Comparison of ENCODE assay signal across 8 cellular contexts in genomic region chr19:46945668-46946067, GRCh38.
DNase-seq lines count a peak whose midpoint lies in the region; TF ChIP-seq lines count a peak whose summit lies in the region.

No MANE protein-coding gene starts in this region.

- H2BK12ac ChIP-seq in mesenchymal stem cell (ENCODE audit: low read length in 2 of 2): peak overlapping the region in 1 of 2 experiments; percentile 93

- H2BK5ac ChIP-seq in mesenchymal stem cell (ENCODE audit: low read depth, low read length, poor library complexity, severe bottlenecking): no peak overlapping the region

- no peak overlapping the region for H3K27ac ChIP-seq in KMS-11
- peak overlapping the region; percentile 55 to 76 (median 68) for H3K27ac ChIP-seq in esophagus muscularis mucosa (replicated peaks in 1 of 4)
- H3K27ac ChIP-seq in mesenchymal stem cell (ENCODE audit: low read length, poor library complexity, severe bottlenecking): peak overlapping the region; percentile 55
- H3K27ac ChIP-seq in subcutaneous abdominal adipose tissue (ENCODE audit: low read depth, low read length): peak overlapping the region; percentile 91

- peaks cover 19% of the 10 kb centered on the region for H3K4me1 Mint-ChIP-seq in activated T-helper 2 cell treated with anti-CD3 and anti-CD28 coated beads, Interferon-gamma antibody, Interleukin-2, Interleukin-4, amounts not matched to agents 10 μg/mL and 5 μg/mL and 100 μg/mL, durations not matched to agents 14 hours and 24 hours and 36 hours (ENCODE audit: low read depth)

- peaks cover 15% of the 10 kb centered on the region; the same call in 1 of the 2 replicates for H3K79me2 ChIP-seq in KMS-11 (ENCODE audit: insufficient read depth, low read depth)

- H4K91ac ChIP-seq in mesenchymal stem cell (ENCODE audit: low read length): no peak overlapping the region

- TF ChIP-seq CTCF in KMS-11 (conservative IDR thresholded peaks at IDR 0.05; ENCODE audit: low read depth, low read length) (no peak), esophagus muscularis mucosa (IDR thresholded peaks at IDR 0.05) (no peak)

- intact Hi-C loops in esophagus muscularis mucosa (cut with DNase I): no loop called here
- intact Hi-C loops in activated T-helper 2 cell treated with anti-CD3 and anti-CD28 coated beads, Interferon-gamma antibody, Interleukin-2, Interleukin-4, amounts not matched to agents 10 μg/mL and 5 μg/mL and 100 μg/mL, durations not matched to agents 14 hours and 24 hours and 36 hours (cut with micrococcal nuclease): no loop called here

- H3K23ac ChIP-seq in mesenchymal stem cell (ENCODE audit: low read length in 2 of 2): no peak overlapping the region

- H3K4me3 ChIP-seq in KMS-11 (IDR thresholded peaks at IDR 0.05; ENCODE audit: insufficient read depth, low read depth, low read length): no peak overlapping the region
- H3K4me3 ChIP-seq in esophagus muscularis mucosa: peak overlapping the region in 2 of 4 donors; percentile 1
- H3K4me3 ChIP-seq in mesenchymal stem cell (ENCODE audit: insufficient read depth in 1 of 2, low read depth in 1 of 2, low read length in 2 of 2): peak overlapping the region in 1 of 2 experiments; percentile 57
- peak overlapping the region in 3 of 5 donors; percentile 18 to 48 (median 28) for H3K4me3 ChIP-seq in subcutaneous abdominal adipose tissue (ENCODE audit: low read depth in 1 of 5, low read length in 5 of 5)

- TF ChIP-seq POLR2A in esophagus muscularis mucosa (IDR thresholded peaks at IDR 0.05; ENCODE audit: low read depth): no peak

- no peak overlapping the region for H2AK5ac ChIP-seq in mesenchymal stem cell (ENCODE audit: low read length, severe bottlenecking)

- no peaks in the 10 kb centered on the region for H3K36me3 ChIP-seq in KMS-11 (ENCODE audit: insufficient read depth)
- no peaks in the 10 kb centered on the region for H3K36me3 ChIP-seq in esophagus muscularis mucosa
- H3K36me3 ChIP-seq in mesenchymal stem cell (ENCODE audit: control insufficient read depth in 1 of 2, insufficient read depth in 2 of 2, low read depth in 1 of 2, low read length in 2 of 2): peaks cover 7 to 11% of the 10 kb centered on the region in 2 experiments
- H3K36me3 ChIP-seq in subcutaneous abdominal adipose tissue (ENCODE audit: control insufficient read depth in 5 of 5, insufficient read depth in 5 of 5, low read length in 5 of 5): peaks cover 0 to 4% (median 0%) of the 10 kb centered on the region in 5 donors

- TF ChIP-seq EP300 in esophagus muscularis mucosa (IDR thresholded peaks at IDR 0.05): no peak

- H3K4me2 ChIP-seq in KMS-11: peak overlapping the region; percentile 30
- no peak overlapping the region for H3K4me2 ChIP-seq in mesenchymal stem cell (ENCODE audit: low read length, poor library complexity, severe bottlenecking)

- DNase-seq in esophagus muscularis mucosa (ENCODE audit: extremely low spot score) (no peak), mesenchymal stem cell (peak; percentile 37), NCI-H524 treated with DMSO at 0.1 percent for 48 hours (lab: John Stamatoyannopoulos, UW) (no peak), GF-D8 (lab: John Stamatoyannopoulos, UW) (no peak)
- no peak for DNase-seq in activated T-helper 2 cell treated with anti-CD3 and anti-CD28 coated beads, Interferon-gamma antibody, Interleukin-2, Interleukin-4, amounts not matched to agents 10 μg/mL and 5 μg/mL and 100 μg/mL, durations not matched to agents 14 hours and 24 hours and 36 hours (ENCODE audit: low spot score)
- DNase-seq in activated CD4-positive, alpha-beta T cell treated with anti-CD3 and anti-CD28 coated beads for 4 hours: no peak

- peaks cover 28% of the 10 kb centered on the region for H3K36me3 Mint-ChIP-seq in activated T-helper 2 cell treated with anti-CD3 and anti-CD28 coated beads, Interferon-gamma antibody, Interleukin-2, Interleukin-4, amounts not matched to agents 10 μg/mL and 5 μg/mL and 100 μg/mL, durations not matched to agents 14 hours and 24 hours and 36 hours (ENCODE audit: low read depth)

- peak overlapping the region in 1 of 2 experiments; percentile 1 for H3K4ac ChIP-seq in mesenchymal stem cell (ENCODE audit: low read depth in 1 of 2, low read length in 2 of 2)

- H3K27me3 ChIP-seq in KMS-11 (ENCODE audit: insufficient read depth, low read depth) (no peaks in the 10 kb centered on the region), esophagus muscularis mucosa (no peaks in the 10 kb centered on the region), mesenchymal stem cell (ENCODE audit: control insufficient read depth in 1 of 2, insufficient read depth in 1 of 2, low read length in 2 of 2) (no peaks in the 10 kb centered on the region), subcutaneous abdominal adipose tissue (ENCODE audit: control insufficient read depth in 5 of 5, insufficient read depth in 4 of 5, low read length in 5 of 5) (no peaks in the 10 kb centered on the region)

- no peaks in the 10 kb centered on the region for H3K9me3 Mint-ChIP-seq in activated T-helper 2 cell treated with anti-CD3 and anti-CD28 coated beads, Interferon-gamma antibody, Interleukin-2, Interleukin-4, amounts not matched to agents 10 μg/mL and 5 μg/mL and 100 μg/mL, durations not matched to agents 14 hours and 24 hours and 36 hours

- H2AFZ ChIP-seq in KMS-11 (ENCODE audit: low read depth): no peak overlapping the region
- no peak overlapping the region for H2AFZ ChIP-seq in mesenchymal stem cell (ENCODE audit: low read depth, low read length)

- H3K4me1 ChIP-seq in KMS-11 (ENCODE audit: low read depth, poor library complexity, severe bottlenecking) (peaks cover 71% of the 10 kb centered on the region), esophagus muscularis mucosa (peaks cover 54 to 70% (median 67%) of the 10 kb centered on the region in 4 donors), mesenchymal stem cell (ENCODE audit: control insufficient read depth, insufficient read depth, low read depth, low read length) (peaks cover 17% of the 10 kb centered on the region), subcutaneous abdominal adipose tissue (ENCODE audit: control insufficient read depth in 5 of 5, insufficient read depth in 5 of 5, low read length in 5 of 5) (peaks cover 19 to 53% (median 48%) of the 10 kb centered on the region in 5 donors)

- H3K4me3 Mint-ChIP-seq in activated T-helper 2 cell treated with anti-CD3 and anti-CD28 coated beads, Interferon-gamma antibody, Interleukin-2, Interleukin-4, amounts not matched to agents 10 μg/mL and 5 μg/mL and 100 μg/mL, durations not matched to agents 14 hours and 24 hours and 36 hours (ENCODE audit: low read depth): no peak overlapping the region

- H3K27ac Mint-ChIP-seq in activated T-helper 2 cell treated with anti-CD3 and anti-CD28 coated beads, Interferon-gamma antibody, Interleukin-2, Interleukin-4, amounts not matched to agents 10 μg/mL and 5 μg/mL and 100 μg/mL, durations not matched to agents 14 hours and 24 hours and 36 hours: no peak overlapping the region

- no peak overlapping the region for H3K14ac ChIP-seq in mesenchymal stem cell (ENCODE audit: low read length in 2 of 2)

- H3K27me3 Mint-ChIP-seq in activated T-helper 2 cell treated with anti-CD3 and anti-CD28 coated beads, Interferon-gamma antibody, Interleukin-2, Interleukin-4, amounts not matched to agents 10 μg/mL and 5 μg/mL and 100 μg/mL, durations not matched to agents 14 hours and 24 hours and 36 hours (ENCODE audit: low read depth): no peaks in the 10 kb centered on the region

- WGBS in esophagus muscularis mucosa: 34% methylated on average over 4 of the region's 4 CpGs
- 87% methylated on average over 3 of the region's 4 CpGs for WGBS in mesenchymal stem cell

- H4K8ac ChIP-seq in mesenchymal stem cell (ENCODE audit: low read length): no peak overlapping the region

- H3K18ac ChIP-seq in mesenchymal stem cell (ENCODE audit: low read depth in 1 of 2, low read length in 2 of 2): peak overlapping the region in 1 of 2 experiments; percentile 68

- H2BK15ac ChIP-seq in mesenchymal stem cell (ENCODE audit: low read depth, poor library complexity, severe bottlenecking): no peak overlapping the region

- H3K9ac ChIP-seq in KMS-11 (no peak overlapping the region), mesenchymal stem cell (ENCODE audit: low read length) (peak overlapping the region; percentile 84), subcutaneous abdominal adipose tissue (ENCODE audit: low read length in 5 of 5) (peak overlapping the region; percentile 44 to 95 (median 65))

- H4K20me1 ChIP-seq in KMS-11 (ENCODE audit: insufficient read depth): no peaks in the 10 kb centered on the region; the same call in 1 of the 2 replicates

- H3K9me3 ChIP-seq in esophagus muscularis mucosa (no peaks in the 10 kb centered on the region), mesenchymal stem cell (ENCODE audit: control insufficient read depth, low read length) (no peaks in the 10 kb centered on the region), subcutaneous abdominal adipose tissue (ENCODE audit: control insufficient read depth in 5 of 5, low read length in 5 of 5) (no peaks in the 10 kb centered on the region)

- H3K79me1 ChIP-seq in mesenchymal stem cell (replicated peaks; ENCODE audit: low read length, poor library complexity, severe bottlenecking): peaks cover 32% of the 10 kb centered on the region

- H2BK120ac ChIP-seq in mesenchymal stem cell (ENCODE audit: low read depth, low read length): peak overlapping the region; percentile 44
